Comparison of ENCODE assay signal across 8 cellular contexts in genomic region chr5:147223951-147224791, GRCh38.
A peak's percentile ranks its signal among the peaks of the same experiment; 100 is the strongest.
DNase-seq lines count a peak whose midpoint lies in the region; ATAC-seq and TF ChIP-seq lines count a peak whose summit lies in the region.

No MANE protein-coding gene starts in this region.

- H3K79me2 ChIP-seq in DOHH2 (ENCODE audit: control insufficient read depth, low read length) = no peaks in the 10 kb centered on the region

- no peaks in the 10 kb centered on the region for H4K20me1 ChIP-seq in DOHH2 (ENCODE audit: control insufficient read depth, insufficient read depth, low read depth, low read length)

- H3K4me3 ChIP-seq in DOHH2 (ENCODE audit: low read length) (no peak overlapping the region), HEK293 (ENCODE audit: low read depth, low read length) (no peak overlapping the region), coronary artery (no peak overlapping the region)

- CTCF ChIA-PET in HEK293 (lab: Yijun Ruan, JAX) = interaction anchor here (0.5 to 3.8 kb wide), 22 partner anchors 11 to 983 kb away, joined by 3 to 51 read pairs (median 3); partner anchors contain the start of gene STK32A

- no peak overlapping the region for H3K27ac ChIP-seq in DOHH2 (ENCODE audit: low read depth, low read length)
- H3K27ac ChIP-seq in HEK293 (ENCODE audit: extremely low read depth, low read depth, low read length) = no peak overlapping the region
- H3K27ac ChIP-seq in coronary artery = no peak overlapping the region

- H3K9me3 ChIP-seq in DOHH2 (ENCODE audit: control insufficient read depth, insufficient read depth, low read length) (no peaks in the 10 kb centered on the region), HEK293 (ENCODE audit: control insufficient read depth, insufficient read depth, low read depth, low read length) (no peaks in the 10 kb centered on the region)

- no peaks in the 10 kb centered on the region for H3F3A ChIP-seq in DOHH2 (ENCODE audit: control insufficient read depth, insufficient read depth)

- H3K4me1 ChIP-seq in DOHH2 (ENCODE audit: control insufficient read depth, low read length) (no peaks in the 10 kb centered on the region), HEK293 (ENCODE audit: control insufficient read depth, insufficient read depth, low read length) (no peaks in the 10 kb centered on the region)

- H3K36me3 ChIP-seq in DOHH2 (ENCODE audit: control insufficient read depth, low read length) (no peaks in the 10 kb centered on the region), HEK293 (ENCODE audit: control insufficient read depth in 2 of 2, insufficient read depth in 1 of 2, low read length in 2 of 2) (no peaks in the 10 kb centered on the region)

- TF ChIP-seq CTCF in DOHH2 (IDR thresholded peaks at IDR 0.05; ENCODE audit: low read depth, low read length, poor library complexity, severe bottlenecking) = peak; percentile 47
- TF ChIP-seq CTCF in HEK293 (tag by site-specific recombination; IDR thresholded peaks at IDR 0.05) = no peak
- TF ChIP-seq CTCF in coronary artery (IDR thresholded peaks at IDR 0.05) = peak; percentile 49

- H3K27me3 ChIP-seq in DOHH2 (ENCODE audit: control insufficient read depth, low read length) = no peaks in the 10 kb centered on the region

- POLR2A ChIA-PET in HEK293 (lab: Yijun Ruan, JAX) = no interaction called here

- ATAC-seq in GM18858 (IDR thresholded peaks at IDR 0.05; ENCODE audit: unreplicated experiment) (no peak), HG03045 (IDR thresholded peaks at IDR 0.05; ENCODE audit: unreplicated experiment) (no peak)

- no peaks in the 10 kb centered on the region for H3K9me2 ChIP-seq in DOHH2 (replicated peaks; ENCODE audit: control insufficient read depth, low read length)

- DNase-seq in NCI-H774 (lab: John Stamatoyannopoulos, UW) = peak; percentile 32
- DNase-seq in coronary artery (ENCODE audit: low spot score) = no peak
- DNase-seq in medulla oblongata (ENCODE audit: extremely low spot score) = peak; percentile 81
- DNase-seq in putamen (ENCODE audit: low spot score) = no peak

- no peak overlapping the region for H3K4me2 ChIP-seq in DOHH2 (ENCODE audit: low read length)

TF ChIP-seq in HEK293, 187 proteins besides CTCF, POLR2A, EP300 and RAD21:
- peak; percentile 44 for TF ChIP-seq ZNF654 (tag by site-specific recombination; IDR thresholded peaks at IDR 0.05; ENCODE audit: low read depth)
- no peak for TF ChIP-seq ZNF501 (tag by site-specific recombination; IDR thresholded peaks at IDR 0.05)

Comparison
In these comparisons a context has a peak if more than half of its experiments do, and no peak if none do; other contexts are left out.
1. DNase-seq: peak in NCI-H774 (single experiment) and medulla oblongata (single experiment); none in coronary artery (single experiment) and putamen (single experiment).